ENCODE assay signal across 1 cellular context in genomic region chr11:2139691-2140337, GRCh38.
A peak's percentile ranks its signal among the peaks of the same experiment; 100 is the strongest.
TF ChIP-seq lines count a peak whose summit lies in the region.

No MANE protein-coding gene starts in this region.

TF ChIP-seq in HepG2, 621 proteins besides CTCF, POLR2A, EP300 and RAD21 (continued from another document):
- TF ChIP-seq ZBTB46 (CRISPR knock-in tag; IDR thresholded peaks at IDR 0.05; ENCODE audit: borderline replicate concordance) (no peak), NR0B2 (CRISPR knock-in tag; IDR thresholded peaks at IDR 0.05) (no peak), CCDC6 (CRISPR knock-in tag; IDR thresholded peaks at IDR 0.05) (no peak), ZMYM4 (CRISPR knock-in tag; IDR thresholded peaks at IDR 0.05) (0 out of 2 replicates have a peak, but pooled peaks have one; percentile 5), RXRB (CRISPR knock-in tag; IDR thresholded peaks at IDR 0.05; ENCODE audit: borderline replicate concordance) (no peak), ZNF558 (CRISPR knock-in tag; IDR thresholded peaks at IDR 0.05; ENCODE audit: borderline replicate concordance) (no peak), E2F2 (CRISPR knock-in tag; IDR thresholded peaks at IDR 0.05; ENCODE audit: borderline replicate concordance) (no peak), ZNF790 (CRISPR knock-in tag; IDR thresholded peaks at IDR 0.05; ENCODE audit: borderline replicate concordance) (no peak), CHD4 (IDR thresholded peaks at IDR 0.05; ENCODE audit: borderline replicate concordance, low read length) (no peak), CREBL2 (CRISPR knock-in tag; IDR thresholded peaks at IDR 0.05; ENCODE audit: borderline replicate concordance) (no peak), RBM39 (IDR thresholded peaks at IDR 0.05; ENCODE audit: low read depth, low read length, poor library complexity, severe bottlenecking) (peak; percentile 6), JUND (CRISPR knock-in tag; IDR thresholded peaks at IDR 0.05) (no peak), NR2F2 (IDR thresholded peaks at IDR 0.05; ENCODE audit: borderline replicate concordance, low read depth) (no peak), RBFOX2 (IDR thresholded peaks at IDR 0.05; ENCODE audit: low read depth, low read length) (0 out of 2 replicates have a peak, but pooled peaks have one; percentile 20), ZSCAN29 (CRISPR knock-in tag; conservative IDR thresholded peaks at IDR 0.05) (no peak), ZNF577 (CRISPR knock-in tag; IDR thresholded peaks at IDR 0.05; ENCODE audit: borderline replicate concordance, low read depth) (no peak), ZFP62 (CRISPR knock-in tag; IDR thresholded peaks at IDR 0.05) (no peak), ZBTB2 (CRISPR knock-in tag; IDR thresholded peaks at IDR 0.05; ENCODE audit: low read depth) (no peak), POLR2G (IDR thresholded peaks at IDR 0.05; ENCODE audit: low read depth, low read length) (no peak), AGO2 (optimal IDR thresholded peaks at IDR 0.05; ENCODE audit: low read depth, low read length) (peak; percentile 24), STAG1 (CRISPR knock-in tag; IDR thresholded peaks at IDR 0.05) (peak; percentile 50), NFYB (CRISPR knock-in tag; IDR thresholded peaks at IDR 0.05) (no peak), ZFY (CRISPR knock-in tag; IDR thresholded peaks at IDR 0.05) (peak; percentile 44; the same call in 1 of the 2 replicates), ETS1 (CRISPR knock-in tag; IDR thresholded peaks at IDR 0.05) (0 out of 2 replicates have a peak, but pooled peaks have one; percentile 36), ZNF773 (CRISPR knock-in tag; IDR thresholded peaks at IDR 0.05; ENCODE audit: borderline replicate concordance) (peak; percentile 31; the same call in 1 of the 2 replicates), ZNF136 (CRISPR knock-in tag; IDR thresholded peaks at IDR 0.05; ENCODE audit: low read depth) (no peak), SMAD9 (CRISPR knock-in tag; IDR thresholded peaks at IDR 0.05) (0 out of 2 replicates have a peak, but pooled peaks have one; percentile 58), MAX (IDR thresholded peaks at IDR 0.05) (peak; percentile 61), PRDM15 (CRISPR knock-in tag; IDR thresholded peaks at IDR 0.05) (no peak), POLR2AphosphoS5 (IDR thresholded peaks at IDR 0.05; ENCODE audit: low read depth, low read length) (no peak), ATM (IDR thresholded peaks at IDR 0.05; ENCODE audit: borderline replicate concordance) (no peak)
